In the genomic region with DNA sequence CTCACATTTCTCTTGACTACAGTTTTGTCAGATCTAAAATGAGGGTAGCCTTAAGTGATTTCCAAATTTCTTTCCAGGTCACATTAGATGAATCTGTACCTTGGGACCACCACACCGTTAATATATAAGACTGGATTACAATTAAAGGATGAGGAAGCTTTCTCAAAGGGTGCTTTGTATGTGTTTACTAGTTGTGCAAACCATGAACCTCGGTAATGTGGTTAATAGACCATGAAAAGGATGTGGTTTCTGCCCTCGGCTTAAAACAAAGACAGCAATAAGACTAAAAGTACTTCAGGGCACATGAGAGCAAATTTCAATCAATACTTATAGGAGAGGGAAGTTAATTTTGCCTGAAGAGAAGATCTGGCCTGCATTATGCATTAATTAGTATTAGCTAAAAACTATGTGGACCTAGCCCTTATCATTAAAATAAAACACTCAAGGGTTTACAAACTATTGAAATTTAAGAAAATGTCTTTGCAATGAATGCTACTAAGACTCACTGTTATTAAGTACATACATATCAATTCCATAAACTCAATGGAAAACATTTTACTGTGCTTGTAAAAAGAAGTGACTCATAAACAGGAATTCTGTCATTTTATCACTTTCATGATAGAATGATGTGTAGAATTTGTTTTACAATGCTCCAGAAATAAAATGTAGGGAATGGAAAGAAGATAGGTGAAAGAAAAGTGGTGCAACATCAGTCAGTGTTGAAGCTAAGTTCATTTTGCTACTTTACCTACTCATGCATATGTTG, we compare ENCODE assay signal across 8 cellular contexts. TPM values are rescaled to one million over a fixed set of nuclear protein-coding genes. Genes with fewer than 3 reads are reported as not detected.
DNase-seq lines count a peak whose midpoint lies in the region; ATAC-seq, FAIRE-seq and TF ChIP-seq lines count a peak whose summit lies in the region.

No MANE protein-coding gene starts in this region.

- H3K4me1 ChIP-seq in OCI-LY7 (ENCODE audit: insufficient read depth, low read length, poor library complexity, severe bottlenecking): peaks cover 30% of the 10 kb centered on the region
- H3K4me1 ChIP-seq in vagina: peaks cover 9% of the 10 kb centered on the region
- peaks cover 0 to 18% of the 10 kb centered on the region in 2 donors for H3K4me1 ChIP-seq in left lung

- intact Hi-C loops in CD4-positive, alpha-beta T cell (cut with DNase I, micrococcal nuclease): no loop called here
- intact Hi-C loops in OCI-LY7 (cut with micrococcal nuclease; ENCODE audit: unreplicated experiment): loop anchor here (2.0 to 5.0 kb wide), 2 partner anchors 377 to 516 kb away; no protein-coding TSS in a partner anchor
- intact Hi-C loops in vagina (cut with DNase I): no loop called here
- intact Hi-C loops in left lung (cut with DNase I): no loop called here

- no peak for TF ChIP-seq CTCF in CD4-positive, alpha-beta T cell (IDR thresholded peaks at IDR 0.05)
- TF ChIP-seq CTCF in OCI-LY7 (conservative IDR thresholded peaks at IDR 0.05; ENCODE audit: low read length) (no peak), vagina (IDR thresholded peaks at IDR 0.05) (no peak), left lung (IDR thresholded peaks at IDR 0.05) (no peak)

- no peaks in the 10 kb centered on the region for H3K9me2 ChIP-seq in OCI-LY7 (ENCODE audit: insufficient read depth, low read length)

- no peak for DNase-seq in CD4-positive, alpha-beta T cell
- DNase-seq in OCI-LY7 (ENCODE audit: low spot score) (peak; percentile 82), germinal center (ENCODE audit: low spot score) (peak; percentile 52), vagina (ENCODE audit: extremely low spot score in 2 of 2) (no peak), RCC 7860 (ENCODE audit: low spot score) (no peak), left lung (no peak)

- no peak for FAIRE-seq in RCC 7860 (lab: Jason Lieb, UNC)

- no peaks in the 10 kb centered on the region for H3K9me3 Mint-ChIP-seq in CD4-positive, alpha-beta T cell

- peaks cover 30% of the 10 kb centered on the region; the same call in 1 of the 2 replicates for H3K79me2 ChIP-seq in OCI-LY7 (ENCODE audit: insufficient read depth, low read depth, low read length)

- peaks cover 29% of the 10 kb centered on the region for H3K4me1 Mint-ChIP-seq in CD4-positive, alpha-beta T cell (ENCODE audit: low read depth)

- peak overlapping the region; percentile 92 for H3K4me2 ChIP-seq in OCI-LY7 (ENCODE audit: low read length)

- peak; percentile 30 for ATAC-seq in CD4-positive, alpha-beta T cell (ENCODE audit: poor library complexity)
- ATAC-seq in GM19023 (IDR thresholded peaks at IDR 0.05; ENCODE audit: unreplicated experiment) (peak; percentile 26), HG03139 (IDR thresholded peaks at IDR 0.05; ENCODE audit: unreplicated experiment) (peak; percentile 33), left lung (no peak)

- H2AFZ ChIP-seq in OCI-LY7 (ENCODE audit: low read length): peak overlapping the region; percentile 90

- H4K20me1 ChIP-seq in OCI-LY7 (ENCODE audit: insufficient read depth, low read length): peaks cover 4% of the 10 kb centered on the region

- no peaks in the 10 kb centered on the region for H3K27me3 ChIP-seq in CD4-positive, alpha-beta T cell (ENCODE audit: control insufficient read depth, insufficient read depth, low read length)
- H3K27me3 ChIP-seq in vagina: no peaks in the 10 kb centered on the region
- H3K27me3 ChIP-seq in left lung: no peaks in the 10 kb centered on the region

- H3K9me3 ChIP-seq in CD4-positive, alpha-beta T cell (ENCODE audit: control insufficient read depth, low read length): no peaks in the 10 kb centered on the region
- H3K9me3 ChIP-seq in OCI-LY7 (ENCODE audit: low read length): no peaks in the 10 kb centered on the region
- H3K9me3 ChIP-seq in vagina: no peaks in the 10 kb centered on the region
- H3K9me3 ChIP-seq in left lung: no peaks in the 10 kb centered on the region

- H3K36me3 Mint-ChIP-seq in CD4-positive, alpha-beta T cell (ENCODE audit: low read depth): peaks cover 14% of the 10 kb centered on the region

- peak overlapping the region; percentile 92 for H3K4me3 ChIP-seq in OCI-LY7 (ENCODE audit: low read depth, low read length, poor library complexity, severe bottlenecking)
- H3K4me3 ChIP-seq in vagina: peak overlapping the region in 1 of 2 donors; percentile 89
- H3K4me3 ChIP-seq in left lung: no peak overlapping the region

- peak overlapping the region; percentile 85 for H3K27ac ChIP-seq in CD4-positive, alpha-beta T cell (ENCODE audit: low read depth, low read length)
- H3K27ac ChIP-seq in OCI-LY7 (ENCODE audit: low read depth, low read length, poor library complexity, severe bottlenecking): peak overlapping the region; percentile 88
- H3K27ac ChIP-seq in vagina: peak overlapping the region; percentile 96
- peak overlapping the region in 1 of 2 donors; percentile 100 for H3K27ac ChIP-seq in left lung

- no peak overlapping the region for H3K4me3 Mint-ChIP-seq in CD4-positive, alpha-beta T cell

- BruUV-seq in OCI-LY7 (replicated peaks; lab: Mats Ljungman, UMichigan): no TSS peak

- CTCF ChIA-PET in CD4-positive, alpha-beta T cell (lab: Charles Lee): interaction anchor here (0.9 to 3.2 kb wide), 5 partner anchors 10 to 84 kb away, joined by 3 to 19 read pairs (median 3); no protein-coding TSS in a partner anchor
- CTCF ChIA-PET in OCI-LY7 (lab: Charles Lee; ENCODE audit: unreplicated experiment): no interaction called here

- no peaks in the 10 kb centered on the region for H3K27me3 Mint-ChIP-seq in CD4-positive, alpha-beta T cell

- POLR2A ChIA-PET in CD4-positive, alpha-beta T cell (lab: Charles Lee): interaction anchor here (0.8 to 2.0 kb wide), 5 partner anchors 10 to 193 kb away, joined by 3 to 10 read pairs (median 3); no protein-coding TSS in a partner anchor
- POLR2A ChIA-PET in OCI-LY7 (lab: Charles Lee): interaction anchor here (0.6 to 2.7 kb wide), 9 partner anchors 9 to 987 kb away, joined by 3 to 12 read pairs (median 4); no protein-coding TSS in a partner anchor

- TF ChIP-seq POLR2A in vagina (IDR thresholded peaks at IDR 0.05): no peak

- peaks cover 7% of the 10 kb centered on the region; the same call in 1 of the 2 replicates for H3K36me3 ChIP-seq in OCI-LY7 (ENCODE audit: insufficient read depth, low read length)
- H3K36me3 ChIP-seq in vagina: no peaks in the 10 kb centered on the region
- H3K36me3 ChIP-seq in left lung: no peaks in the 10 kb centered on the region

- no peak overlapping the region for H3K27ac Mint-ChIP-seq in CD4-positive, alpha-beta T cell

RNA-seq across cellular contexts. Expression of a gene that starts 0.9 kb away (rescaled TPM):
- total RNA-seq in CD4-positive, alpha-beta T cell: 10 to 100 TPM; 39.8 to 47.9 TPM
- 22.4 and 24.9 TPM in 2 replicates for total RNA-seq in OCI-LY7 (2014; rRNA removed; shearing (Covaris generic))
- total RNA-seq in OCI-LY7 (2022): 71.3 and 80.3 TPM in 2 replicates
- 33.9 TPM for total RNA-seq in vagina
- 10 to 100 TPM; 29.4 to 45.2 TPM for total RNA-seq in left lung

Comparison
In these comparisons a context has a peak if more than half of its experiments do, and no peak if none do; other contexts are left out.
1. DNase-seq: peak in OCI-LY7 (single experiment) and germinal center (single experiment); none in CD4-positive, alpha-beta T cell (0 of 10), vagina (0 of 2), RCC 7860 (single experiment) and left lung (0 of 2).